ENCODE assay signal across 1 cellular context in genomic region chr17:72151565-72152391, GRCh38.
A peak's percentile ranks its signal among the peaks of the same experiment; 100 is the strongest.
TF ChIP-seq lines count a peak whose summit lies in the region.

No MANE protein-coding gene starts in this region.

TF ChIP-seq in HepG2, 621 proteins besides CTCF, POLR2A, EP300 and RAD21 (continued from another document and continues in another):
- TF ChIP-seq ZSCAN9 (CRISPR knock-in tag; IDR thresholded peaks at IDR 0.05; ENCODE audit: borderline replicate concordance) (peak; percentile 17; the same call in 1 of the 2 replicates), FOXA3 (CRISPR knock-in tag; IDR thresholded peaks at IDR 0.05) (peak; percentile 81), ZNF367 (CRISPR knock-in tag; IDR thresholded peaks at IDR 0.05; ENCODE audit: borderline replicate concordance) (no peak), SMC3 (IDR thresholded peaks at IDR 0.05; ENCODE audit: low read length) (peak; percentile 54; the same call in 1 of the 2 replicates), KDM3A (CRISPR knock-in tag; IDR thresholded peaks at IDR 0.05; ENCODE audit: low read depth) (0 out of 2 replicates have a peak, but pooled peaks have one; percentile 64), ZNF616 (CRISPR knock-in tag; IDR thresholded peaks at IDR 0.05; ENCODE audit: low read depth) (no peak), SOX13 (IDR thresholded peaks at IDR 0.05) (peak; percentile 87; the same call in 1 of the 2 replicates), SOX13 (CRISPR knock-in tag; conservative IDR thresholded peaks at IDR 0.05 in 1 of 2, IDR thresholded peaks at IDR 0.05 in 1 of 2) (peak in 1 of 2 experiments; percentile 98; a peak in 2 of 4 replicates), SALL1 (CRISPR knock-in tag; IDR thresholded peaks at IDR 0.05) (peak; percentile 83), TBX2 (CRISPR knock-in tag; IDR thresholded peaks at IDR 0.05; ENCODE audit: borderline replicate concordance) (peak; percentile 50; the same call in 1 of the 2 replicates), KDM2A (CRISPR knock-in tag; IDR thresholded peaks at IDR 0.05; ENCODE audit: borderline replicate concordance, low read depth) (peak; percentile 55; the same call in 1 of the 2 replicates), ADNP (CRISPR knock-in tag; IDR thresholded peaks at IDR 0.05) (no peak), ZNF224 (CRISPR knock-in tag; IDR thresholded peaks at IDR 0.05) (no peak), KDM5B (CRISPR knock-in tag; IDR thresholded peaks at IDR 0.05; ENCODE audit: borderline replicate concordance) (0 out of 2 replicates have a peak, but pooled peaks have one; percentile 51), NFIC (IDR thresholded peaks at IDR 0.05; ENCODE audit: low read length) (0 out of 2 replicates have a peak, but pooled peaks have one; percentile 34), ZNF331 (CRISPR knock-in tag; IDR thresholded peaks at IDR 0.05) (peak; percentile 73), MTF1 (CRISPR knock-in tag; IDR thresholded peaks at IDR 0.05) (no peak), ARID5B (CRISPR knock-in tag; IDR thresholded peaks at IDR 0.05) (peak; percentile 89), ZNF430 (CRISPR knock-in tag; IDR thresholded peaks at IDR 0.05) (peak; percentile 32; the same call in 1 of the 2 replicates), PHF5A (CRISPR knock-in tag; IDR thresholded peaks at IDR 0.05; ENCODE audit: low read depth, unreplicated experiment) (peak; percentile 52), MAFK (conservative IDR thresholded peaks at IDR 0.05 in 1 of 2, IDR thresholded peaks at IDR 0.05 in 1 of 2; ENCODE audit: low read length in 2 of 2) (peak in 1 of 2 experiments; percentile 46; a peak in 2 of 4 replicates), ZNF772 (CRISPR knock-in tag; IDR thresholded peaks at IDR 0.05) (peak; percentile 58; the same call in 1 of the 2 replicates), GPBP1L1 (CRISPR knock-in tag; IDR thresholded peaks at IDR 0.05) (no peak), ZNF280D (CRISPR knock-in tag; IDR thresholded peaks at IDR 0.05) (no peak), GABPB1 (CRISPR knock-in tag; IDR thresholded peaks at IDR 0.05) (no peak; the same call in 1 of the 2 replicates), DZIP1 (CRISPR knock-in tag; IDR thresholded peaks at IDR 0.05) (no peak), ZBTB7B (CRISPR knock-in tag; IDR thresholded peaks at IDR 0.05) (peak; percentile 78; the same call in 1 of the 2 replicates), ZNF703 (CRISPR knock-in tag; IDR thresholded peaks at IDR 0.05; ENCODE audit: borderline replicate concordance) (no peak), PRPF4 (IDR thresholded peaks at IDR 0.05; ENCODE audit: low read depth, low read length, poor library complexity, severe bottlenecking) (no peak), ZNF607 (CRISPR knock-in tag; IDR thresholded peaks at IDR 0.05; ENCODE audit: borderline replicate concordance) (peak; percentile 9; the same call in 1 of the 2 replicates), ZNF317 (CRISPR knock-in tag; IDR thresholded peaks at IDR 0.05) (0 out of 2 replicates have a peak, but pooled peaks have one; percentile 38), ZNF274 (CRISPR knock-in tag; IDR thresholded peaks at IDR 0.05) (0 out of 2 replicates have a peak, but pooled peaks have one; percentile 50), NFATC3 (CRISPR knock-in tag; IDR thresholded peaks at IDR 0.05) (0 out of 2 replicates have a peak, but pooled peaks have one; percentile 46), EHMT2 (IDR thresholded peaks at IDR 0.05; ENCODE audit: borderline replicate concordance, low read depth, low read length) (peak; percentile 53; the same call in 1 of the 2 replicates), ZNF574 (CRISPR knock-in tag; IDR thresholded peaks at IDR 0.05) (0 out of 2 replicates have a peak, but pooled peaks have one; percentile 22), GATAD2A (CRISPR knock-in tag; IDR thresholded peaks at IDR 0.05) (peak; percentile 92), RERE (CRISPR knock-in tag; IDR thresholded peaks at IDR 0.05; ENCODE audit: low read depth) (peak; percentile 69; the same call in 1 of the 2 replicates), ZGPAT (CRISPR knock-in tag; IDR thresholded peaks at IDR 0.05) (peak; percentile 59; the same call in 1 of the 2 replicates), MED13 (CRISPR knock-in tag; IDR thresholded peaks at IDR 0.05) (no peak)
